ENCODE assay signal across 16 cellular contexts in genomic region chr10:77081411-77082010, GRCh38.
"Had no signal": no experiment of that assay in that cellular context is flagged by ENCODE, and none has a peak within 500 bp of the region (broad histone marks: within the 10 kb centered on the region; RNA-seq: fewer than 3 reads in every experiment).

No MANE protein-coding gene starts in this region.

- DNase-seq: activated CD4-positive, alpha-beta T cell treated with anti-CD3 and anti-CD28 coated beads, Interleukin-2, amount 50 U/mL, for 4 hours; activated CD4-positive, CD25-positive, alpha-beta regulatory T cell treated with anti-CD3 and anti-CD28 coated beads, Interleukin-2, amount 50 U/mL, for 72 hours; activated gamma-delta T cell; activated naive CD8-positive, alpha-beta T cell treated with anti-CD3 and anti-CD28 coated beads for 36 hours; activated T-cell treated with anti-CD3 and anti-CD28 coated beads, Interleukin-2, amount 50 U/mL, for 4 hours; dorsolateral prefrontal cortex; esophagus squamous epithelium; foreskin keratinocyte; heart right ventricle; left colon; mammary epithelial cell; stimulated activated CD4-positive, alpha-beta T cell treated with anti-CD3 and anti-CD28 coated beads, Interleukin-4, amount 100 ng/mL, for 1 hour; stimulated activated CD8-positive, alpha-beta memory T cell treated with anti-CD3 and anti-CD28 coated beads, Interleukin-4, amount 100 ng/mL, for 48 hours; stimulated activated naive CD8-positive, alpha-beta T cell treated with anti-CD3 and anti-CD28 coated beads, Interleukin-15, amount 100 ng/mL, for 72 hours; SW 1271 had no signal

- H3K4me3 Mint-ChIP-seq: activated naive CD8-positive, alpha-beta T cell treated with anti-CD3 and anti-CD28 coated beads for 36 hours; activated T-cell treated with anti-CD3 and anti-CD28 coated beads, Interleukin-2, amount 50 U/mL, for 4 hours; natural killer cell treated with Interleukin-12 subunit alpha and Interleukin-12 subunit beta and Interleukin-15 and Interleukin-18, amount 100 ng/mL, for 72 hours; stimulated activated naive CD8-positive, alpha-beta T cell treated with anti-CD3 and anti-CD28 coated beads, Interleukin-15, amount 100 ng/mL, for 72 hours had no signal

- H3K36me3 ChIP-seq: esophagus squamous epithelium, heart right ventricle had no signal

- H3K4me3 ChIP-seq: dorsolateral prefrontal cortex, esophagus squamous epithelium, heart right ventricle had no signal

- H3K36me3 Mint-ChIP-seq: activated naive CD8-positive, alpha-beta T cell treated with anti-CD3 and anti-CD28 coated beads for 36 hours; natural killer cell treated with Interleukin-12 subunit alpha and Interleukin-12 subunit beta and Interleukin-15 and Interleukin-18, amount 100 ng/mL, for 72 hours had no signal

- H3K4me1 Mint-ChIP-seq: activated naive CD8-positive, alpha-beta T cell treated with anti-CD3 and anti-CD28 coated beads for 36 hours; stimulated activated naive CD8-positive, alpha-beta T cell treated with anti-CD3 and anti-CD28 coated beads, Interleukin-15, amount 100 ng/mL, for 72 hours had no signal

- H3K27ac ChIP-seq: foreskin keratinocyte, heart right ventricle had no signal

- H3K27me3 ChIP-seq: dorsolateral prefrontal cortex, esophagus squamous epithelium, foreskin keratinocyte, heart right ventricle had no signal

- H3K9me3 Mint-ChIP-seq: activated naive CD8-positive, alpha-beta T cell treated with anti-CD3 and anti-CD28 coated beads for 36 hours; activated T-cell treated with anti-CD3 and anti-CD28 coated beads, Interleukin-2, amount 50 U/mL, for 4 hours; natural killer cell treated with Interleukin-12 subunit alpha and Interleukin-12 subunit beta and Interleukin-15 and Interleukin-18, amount 100 ng/mL, for 72 hours; stimulated activated naive CD8-positive, alpha-beta T cell treated with anti-CD3 and anti-CD28 coated beads, Interleukin-15, amount 100 ng/mL, for 72 hours had no signal

- H3K4me1 ChIP-seq: foreskin keratinocyte had no signal

- H3K27ac Mint-ChIP-seq: activated naive CD8-positive, alpha-beta T cell treated with anti-CD3 and anti-CD28 coated beads for 36 hours; natural killer cell treated with Interleukin-12 subunit alpha and Interleukin-12 subunit beta and Interleukin-15 and Interleukin-18, amount 100 ng/mL, for 72 hours; stimulated activated naive CD8-positive, alpha-beta T cell treated with anti-CD3 and anti-CD28 coated beads, Interleukin-15, amount 100 ng/mL, for 72 hours had no signal

- H3K9me3 ChIP-seq: esophagus squamous epithelium, heart right ventricle had no signal

- H3K27me3 Mint-ChIP-seq: activated naive CD8-positive, alpha-beta T cell treated with anti-CD3 and anti-CD28 coated beads for 36 hours; stimulated activated naive CD8-positive, alpha-beta T cell treated with anti-CD3 and anti-CD28 coated beads, Interleukin-15, amount 100 ng/mL, for 72 hours had no signal
